ENCODE assay signal across 12 cellular contexts in the genomic region with DNA sequence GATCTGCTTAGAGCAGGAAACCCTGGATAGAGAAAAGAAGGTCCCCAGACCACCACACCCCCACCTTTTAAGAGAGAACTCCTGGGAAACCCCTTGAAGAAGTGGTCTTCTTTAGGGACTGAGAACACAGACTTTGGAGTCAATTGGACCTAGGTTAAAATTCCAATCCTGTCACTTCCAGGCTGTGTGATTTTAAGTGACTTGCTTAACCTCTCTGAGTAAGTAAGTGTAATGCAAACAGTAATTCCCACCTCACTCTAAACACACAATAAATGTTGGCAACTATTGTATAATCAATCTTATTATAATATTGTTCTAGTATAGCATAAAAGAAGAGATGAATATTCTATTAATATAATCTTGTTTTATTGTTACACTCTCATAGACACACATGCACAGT. TPM values are rescaled to one million over a fixed set of nuclear protein-coding genes. Genes with fewer than 3 reads are reported as not detected.
DNase-seq lines count a peak whose midpoint lies in the region; ATAC-seq, FAIRE-seq and TF ChIP-seq lines count a peak whose summit lies in the region.
"Had no signal": no experiment of that assay in that cellular context is flagged by ENCODE, and none has a peak within 500 bp of the region (broad histone marks: within the 10 kb centered on the region; RNA-seq: fewer than 3 reads in every experiment).

No MANE protein-coding gene starts in this region.

- no peaks in the 10 kb centered on the region for H3K9me2 ChIP-seq in hepatocyte (replicated peaks; ENCODE audit: insufficient read depth)

- H3K4me2 ChIP-seq in hepatocyte = peak overlapping the region; percentile 95

- no peak overlapping the region for H2AFZ ChIP-seq in hepatocyte

- H3K9me3 Mint-ChIP-seq in activated T-cell treated with anti-CD3 and anti-CD28 coated beads, Interleukin-2, amount 50 U/mL, for 4 hours = no peaks in the 10 kb centered on the region
- no peaks in the 10 kb centered on the region for H3K9me3 Mint-ChIP-seq in stimulated activated naive CD8-positive, alpha-beta T cell treated with anti-CD3 and anti-CD28 coated beads, Interleukin-15, amount 100 ng/mL, for 72 hours

- peak overlapping the region; percentile 83 for H3K4me3 Mint-ChIP-seq in activated T-cell treated with anti-CD3 and anti-CD28 coated beads, Interleukin-2, amount 50 U/mL, for 4 hours
- H3K4me3 Mint-ChIP-seq in T-helper 17 cell = peak overlapping the region; percentile 87
- peak overlapping the region; percentile 56 to 85 for H3K4me3 Mint-ChIP-seq in stimulated activated naive CD8-positive, alpha-beta T cell treated with anti-CD3 and anti-CD28 coated beads, Interleukin-15, amount 100 ng/mL, for 72 hours

- TF ChIP-seq CTCF in hepatocyte (IDR thresholded peaks at IDR 0.05; ENCODE audit: poor library complexity) = no peak

- H3K36me3 ChIP-seq in hepatocyte (replicated peaks; ENCODE audit: insufficient read depth, low read depth) = no peaks in the 10 kb centered on the region
- H3K36me3 ChIP-seq: transverse colon had no signal

- H3K27me3 Mint-ChIP-seq in activated T-cell treated with anti-CD3 and anti-CD28 coated beads, Interleukin-2, amount 50 U/mL, for 4 hours (ENCODE audit: low read depth) = no peaks in the 10 kb centered on the region
- H3K27me3 Mint-ChIP-seq in T-helper 17 cell = no peaks in the 10 kb centered on the region
- no peaks in the 10 kb centered on the region for H3K27me3 Mint-ChIP-seq in stimulated activated naive CD8-positive, alpha-beta T cell treated with anti-CD3 and anti-CD28 coated beads, Interleukin-15, amount 100 ng/mL, for 72 hours

- peaks cover 43% of the 10 kb centered on the region for H3K79me2 ChIP-seq in hepatocyte

- peak overlapping the region; percentile 92 for H3K27ac Mint-ChIP-seq in T-helper 17 cell
- peak overlapping the region in 1 of 2 donors; percentile 80 for H3K27ac Mint-ChIP-seq in stimulated activated naive CD8-positive, alpha-beta T cell treated with anti-CD3 and anti-CD28 coated beads, Interleukin-15, amount 100 ng/mL, for 72 hours

- H4K20me1 ChIP-seq in hepatocyte (ENCODE audit: insufficient read depth, poor library complexity, severe bottlenecking) = no peaks in the 10 kb centered on the region

- H3K9me3 ChIP-seq in T-helper 17 cell (ENCODE audit: control insufficient read depth, low read length, poor library complexity, severe bottlenecking) (no peaks in the 10 kb centered on the region), hepatocyte (ENCODE audit: low read depth) (no peaks in the 10 kb centered on the region)
- H3K9me3 ChIP-seq: transverse colon had no signal

- no peak for FAIRE-seq in HTR-8/SVneo (lab: Jason Lieb, UNC)

- peak overlapping the region; percentile 16 for H3K4me3 ChIP-seq in hepatocyte

- H3K27ac ChIP-seq in hepatocyte = peak overlapping the region; percentile 97

- no peaks in the 10 kb centered on the region for H3K27me3 ChIP-seq in hepatocyte
- H3K27me3 ChIP-seq: transverse colon had no signal

- no peak for ATAC-seq in activated T-cell treated with anti-CD3 and anti-CD28 coated beads, Interleukin-2, amount 50 U/mL, for 4 hours
- no peak for ATAC-seq in T-helper 17 cell
- no peak for ATAC-seq in stimulated activated naive CD8-positive, alpha-beta T cell treated with anti-CD3 and anti-CD28 coated beads, Interleukin-15, amount 100 ng/mL, for 72 hours
- ATAC-seq: right cardiac atrium had no signal

- peaks cover 30% of the 10 kb centered on the region for H3K4me1 ChIP-seq in hepatocyte (ENCODE audit: insufficient read depth)

- H3K4me1 Mint-ChIP-seq in activated T-cell treated with anti-CD3 and anti-CD28 coated beads, Interleukin-2, amount 50 U/mL, for 4 hours (ENCODE audit: low read depth) = peaks cover 53% of the 10 kb centered on the region
- peaks cover 33% of the 10 kb centered on the region for H3K4me1 Mint-ChIP-seq in T-helper 17 cell
- H3K4me1 Mint-ChIP-seq in stimulated activated naive CD8-positive, alpha-beta T cell treated with anti-CD3 and anti-CD28 coated beads, Interleukin-15, amount 100 ng/mL, for 72 hours = peaks cover 56% of the 10 kb centered on the region

- no peaks in the 10 kb centered on the region for H3K36me3 Mint-ChIP-seq in activated T-cell treated with anti-CD3 and anti-CD28 coated beads, Interleukin-2, amount 50 U/mL, for 4 hours (ENCODE audit: insufficient read depth)
- H3K36me3 Mint-ChIP-seq in T-helper 17 cell (ENCODE audit: low read depth) = no peaks in the 10 kb centered on the region

- DNase-seq in activated T-cell treated with anti-CD3 and anti-CD28 coated beads, Interleukin-2, amount 50 U/mL, for 4 hours = no peak
- DNase-seq in activated T-cell treated with anti-CD3 and anti-CD28 coated beads for 4 hours = no peak
- DNase-seq in T-helper 17 cell = no peak
- DNase-seq in hepatocyte (ENCODE audit: low spot score) = no peak
- no peak for DNase-seq in stimulated activated naive CD8-positive, alpha-beta T cell treated with anti-CD3 and anti-CD28 coated beads, Interleukin-15, amount 100 ng/mL, for 72 hours
- no peak for DNase-seq in HTR-8/SVneo (ENCODE audit: insufficient read length, low spot score)
- DNase-seq in NCI-H2196 treated with DMSO at 0.1 percent for 48 hours (lab: John Stamatoyannopoulos, UW; ENCODE audit: unreplicated experiment) = no peak
- no peak for DNase-seq in iPS-NIHi7 (ENCODE audit: extremely low spot score)
- DNase-seq: right cardiac atrium had no signal

RNA-seq across cellular contexts. Expression of a gene that starts 3.3 kb away (rescaled TPM):
- total RNA-seq in activated T-cell treated with anti-CD3 and anti-CD28 coated beads, Interleukin-2, amount 50 U/mL, for 4 hours = 10 to 100 TPM in 2 of 3 donors, 1 to 10 TPM in 1; 7.6 to 15.4 (median 10.8) TPM
- 10 to 100 TPM; 17.6 to 18.9 TPM for total RNA-seq in T-helper 17 cell
- total RNA-seq in hepatocyte = 10.1 and 14.2 TPM in 2 replicates
- 23.7 and 32.7 TPM in 2 replicates for polyA plus RNA-seq in hepatocyte

RNA-seq across cellular contexts. Expression of a gene that starts 15.0 kb away (rescaled TPM):
- total RNA-seq in activated T-cell treated with anti-CD3 and anti-CD28 coated beads, Interleukin-2, amount 50 U/mL, for 4 hours = under 1 TPM; 0.14 to 0.38 (median 0.24) TPM
- total RNA-seq in T-helper 17 cell (not detected), hepatocyte (114 and 128 TPM in 2 replicates)
- polyA plus RNA-seq in hepatocyte = 67.4 and 109 TPM in 2 replicates
- total RNA-seq: esophagus mucosa; T-helper 1 cell treated with Interleukin-12 subunit alpha and Interleukin-12 subunit beta and Interleukin-4 antibody, amounts not matched to agents 30 ng/mL and 1 ng/mL, for 36 hours had no signal

RNA-seq across cellular contexts. Expression of a gene that starts 47.6 kb away (rescaled TPM):
- 1 to 10 TPM; 4.7 to 7.4 (median 5.3) TPM for total RNA-seq in activated T-cell treated with anti-CD3 and anti-CD28 coated beads, Interleukin-2, amount 50 U/mL, for 4 hours
- 1 to 10 TPM; 5.2 to 6.9 TPM for total RNA-seq in T-helper 17 cell
- 0.84 and 1.4 TPM in 2 replicates for total RNA-seq in hepatocyte
- 4.0 and 8.4 TPM in 2 replicates for polyA plus RNA-seq in hepatocyte

RNA-seq across cellular contexts. Expression of a gene that starts 48.4 kb away (rescaled TPM):
- total RNA-seq in activated T-cell treated with anti-CD3 and anti-CD28 coated beads, Interleukin-2, amount 50 U/mL, for 4 hours = not detected
- total RNA-seq in T-helper 17 cell (not detected), hepatocyte (1.2 and 4.0 TPM in 2 replicates)
- polyA plus RNA-seq in hepatocyte = 0.80 and 1.3 TPM in 2 replicates

RNA-seq across cellular contexts. Expression of a gene that starts 55.3 kb away (rescaled TPM):
- total RNA-seq in activated T-cell treated with anti-CD3 and anti-CD28 coated beads, Interleukin-2, amount 50 U/mL, for 4 hours = 100 to 1,000 TPM; 415 to 478 (median 454) TPM
- total RNA-seq in T-helper 17 cell = 100 to 1,000 TPM in 1 of 2 donors, 10 to 100 TPM in 1; 99.1 to 111 TPM
- total RNA-seq in hepatocyte = 127 and 197 TPM in 2 replicates
- 211 and 240 TPM in 2 replicates for polyA plus RNA-seq in hepatocyte

Comparison
In these comparisons a context has a peak if more than half of its experiments do, and no peak if none do; other contexts are left out.
1. RNA of a gene that starts 15.0 kb away (total RNA-seq): 114 to 128 TPM in hepatocyte; 0.14 to 0.38 TPM in activated T-cell treated with anti-CD3 and anti-CD28 coated beads, Interleukin-2, amount 50 U/mL, for 4 hours and not detected in T-helper 17 cell; every median in the first group is over 10 times any median in the second.
2. Peak in every context shown above with its lines, with median percentiles within 50 percentile points of each other: H3K4me3 Mint-ChIP-seq.